ENCODE assay signal across 22 cellular contexts in genomic region chr14:25052385-25052784, GRCh38. TPM values are rescaled to one million over a fixed set of nuclear protein-coding genes. Genes with fewer than 3 reads are reported as not detected.
DNase-seq lines count a peak whose midpoint lies in the region; ATAC-seq, FAIRE-seq and TF ChIP-seq lines count a peak whose summit lies in the region.
"Had no signal": no experiment of that assay in that cellular context is flagged by ENCODE, and none has a peak within 500 bp of the region (broad histone marks: within the 10 kb centered on the region; RNA-seq: fewer than 3 reads in every experiment).

No MANE protein-coding gene starts in this region.

- no peak overlapping the region for H2BK120ac ChIP-seq in H1 (replicated peaks; ENCODE audit: low read depth, low read length)

- peak overlapping the region; percentile 22 for H3K4me3 Mint-ChIP-seq in nephron progenitor cell
- H3K4me3 Mint-ChIP-seq: CD4-positive, CD25-positive, alpha-beta regulatory T cell; CD8-positive, alpha-beta memory T cell; HFFc6 had no signal

- H3K56ac ChIP-seq in H1 (replicated peaks; ENCODE audit: insufficient read length, low read depth, low read length) = no peak overlapping the region

- no peaks in the 10 kb centered on the region for H3K36me3 Mint-ChIP-seq in nephron progenitor cell (ENCODE audit: low read depth)
- H3K36me3 Mint-ChIP-seq: CD4-positive, CD25-positive, alpha-beta regulatory T cell; CD8-positive, alpha-beta memory T cell had no signal

- no peaks in the 10 kb centered on the region for H3K9me3 Mint-ChIP-seq in nephron progenitor cell
- H3K9me3 Mint-ChIP-seq: CD8-positive, alpha-beta memory T cell; HFFc6 had no signal

- H3K36me3 ChIP-seq in H1 (ENCODE audit: control insufficient read depth in 2 of 4, insufficient read depth in 4 of 4, low read length in 3 of 4) (no peaks in the 10 kb centered on the region), left ventricle myocardium inferior (no peaks in the 10 kb centered on the region)
- H3K36me3 ChIP-seq: BE2C had no signal

- no peak overlapping the region for H3K9ac ChIP-seq in H1 (replicated peaks in 1 of 4; ENCODE audit: extremely low read depth in 1 of 4, low read depth in 3 of 4, low read length in 3 of 4)
- H3K9ac ChIP-seq: GM23248 had no signal

- POLR2A ChIA-PET in H1 (lab: Charles Lee; ENCODE audit: partially characterized antibody) = no interaction called here

- no peak overlapping the region for H2BK5ac ChIP-seq in H1 (ENCODE audit: low read depth, low read length)

- no peak for TF ChIP-seq POLR2A in H1 (IDR thresholded peaks at IDR 0.05; ENCODE audit: control extremely low read depth in 1 of 2, low read depth in 2 of 2, low read length in 2 of 2)

- FAIRE-seq in H1 (lab: Jason Lieb, UNC) = no peak
- FAIRE-seq: A204.1 had no signal

- no peaks in the 10 kb centered on the region for H3K79me2 ChIP-seq in H1 (ENCODE audit: control insufficient read depth in 1 of 2, insufficient read depth in 2 of 2, low read length in 2 of 2)

- H2BK20ac ChIP-seq in H1 (ENCODE audit: low read length) = no peak overlapping the region

- WGBS in H1 (ENCODE audit: extremely low coverage in 1 of 2, insufficient coverage in 1 of 2, insufficient read length in 1 of 2, insufficient replicate concordance in 2 of 2, low coverage in 1 of 2, low lambda C conversion rate in 2 of 2, missing lambda C conversion rate in 1 of 2), 2 experiments = 8% methylated on average over 2 of the region's 2 CpGs; no CpG with 5 or more reads in 1 of the 2 experiments

- H3K27me3 ChIP-seq in H1 (replicated peaks in 1 of 4; ENCODE audit: control insufficient read depth in 3 of 4, extremely low read depth in 1 of 4, insufficient read depth in 3 of 4, low read length in 3 of 4) (peaks cover 8 to 42% (median 32%) of the 10 kb centered on the region in 4 experiments), left ventricle myocardium inferior (ENCODE audit: low read depth) (no peaks in the 10 kb centered on the region)

- no peak overlapping the region for H4K91ac ChIP-seq in H1 (replicated peaks; ENCODE audit: insufficient read length, low read length)

- no peak overlapping the region for H4K8ac ChIP-seq in H1 (ENCODE audit: extremely low read depth, insufficient read depth, low read length)

- TF ChIP-seq RAD21 in H1 (IDR thresholded peaks at IDR 0.05 in 1 of 2, conservative IDR thresholded peaks at IDR 0.05 in 1 of 2; ENCODE audit: low read depth in 2 of 2, low read length in 2 of 2) = no peak

- H3K27ac ChIP-seq in VCaP = peak overlapping the region; percentile 12; the same call in 1 of the 2 replicates
- H3K27ac ChIP-seq in H1 (ENCODE audit: low read depth, low read length) = no peak overlapping the region
- no peak overlapping the region for H3K27ac ChIP-seq in left ventricle myocardium inferior (replicated peaks)
- H3K27ac ChIP-seq: GM23248 had no signal

- H3K4me3 ChIP-seq in H1 (ENCODE audit: extremely low read depth in 1 of 4, insufficient read depth in 2 of 4, low read depth in 3 of 4, low read length in 4 of 4) = peak overlapping the region in 1 of 4 experiments; percentile 29; a peak in 1 of 8 replicates
- no peak overlapping the region for H3K4me3 ChIP-seq in left ventricle myocardium inferior
- H3K4me3 ChIP-seq: GM23248 had no signal

- TF ChIP-seq CTCF in VCaP (conservative IDR thresholded peaks at IDR 0.05) (no peak), H1 (IDR thresholded peaks at IDR 0.05; ENCODE audit: control extremely low read depth in 1 of 3, insufficient read depth in 1 of 3, low read depth in 1 of 3, low read length in 3 of 3) (no peak), nephron progenitor cell (IDR thresholded peaks at IDR 0.05) (no peak), left ventricle myocardium inferior (IDR thresholded peaks at IDR 0.05; ENCODE audit: borderline replicate concordance) (no peak)

- H3K4me2 ChIP-seq in H1 (ENCODE audit: insufficient read depth in 1 of 2, low read depth in 2 of 2, low read length in 2 of 2) = peak overlapping the region; percentile 42 to 86

- no peak overlapping the region for H2AFZ ChIP-seq in H1 (ENCODE audit: low read length)
- H2AFZ ChIP-seq: GM23248 had no signal

- H3K9me3 ChIP-seq in H1 (ENCODE audit: insufficient read depth in 2 of 2, low read depth in 1 of 2, low read length in 1 of 2) = no peaks in the 10 kb centered on the region
- H3K9me3 ChIP-seq in left ventricle myocardium inferior (replicated peaks) = no peaks in the 10 kb centered on the region
- H3K9me3 ChIP-seq: BE2C had no signal

- H2BK15ac ChIP-seq in H1 (ENCODE audit: low read length) = no peak overlapping the region

- no peak overlapping the region for H3K4ac ChIP-seq in H1 (replicated peaks; ENCODE audit: insufficient read length, low read depth, low read length)

- H3K4me1 Mint-ChIP-seq in nephron progenitor cell = peaks cover 29% of the 10 kb centered on the region

- CTCF ChIA-PET in H1 (lab: Charles Lee; ENCODE audit: partially characterized antibody) = interaction anchor here (0.6 to 2.4 kb wide), 3 partner anchors 10 to 695 kb away, joined by 3 to 10 read pairs (median 8); no protein-coding TSS in a partner anchor

- ATAC-seq in HG03175 (IDR thresholded peaks at IDR 0.05; ENCODE audit: unreplicated experiment) (no peak), HG02884 (IDR thresholded peaks at IDR 0.05; ENCODE audit: unreplicated experiment) (no peak)
- ATAC-seq: HCT116 had no signal

- no peak overlapping the region for H4K5ac ChIP-seq in H1 (ENCODE audit: insufficient read length, low read depth, low read length)

- peaks cover 14% of the 10 kb centered on the region for H3K23me2 ChIP-seq in H1 (ENCODE audit: low read depth, low read length)

- intact Hi-C loops in left ventricle myocardium inferior (cut with micrococcal nuclease) = no loop called here

- H3K18ac ChIP-seq in H1 (ENCODE audit: extremely low read depth, low read length) = no peak overlapping the region

- H2BK12ac ChIP-seq in H1 (ENCODE audit: low read depth, low read length) = no peak overlapping the region

- H3K14ac ChIP-seq in H1 (ENCODE audit: insufficient read length) = no peak overlapping the region

- no peak for TF ChIP-seq EP300 in H1 (IDR thresholded peaks at IDR 0.05; ENCODE audit: borderline replicate concordance in 1 of 2, low read depth in 2 of 2, low read length in 2 of 2)

- no peaks in the 10 kb centered on the region for H4K20me1 ChIP-seq in H1 (replicated peaks in 1 of 2; ENCODE audit: control insufficient read depth in 1 of 2, insufficient read depth in 2 of 2, low read length in 2 of 2)

- peaks cover 49% of the 10 kb centered on the region for H3K27me3 Mint-ChIP-seq in nephron progenitor cell (ENCODE audit: low read depth, poor library complexity)

- H2AK5ac ChIP-seq in H1 (ENCODE audit: low read depth, low read length) = no peak overlapping the region

- DNase-seq in H1 (ENCODE audit: low read depth in 1 of 2, low spot score in 2 of 2) (no peak), nephron progenitor cell (no peak), left ventricle myocardium inferior (no peak)
- DNase-seq in activated naive CD4-positive, alpha-beta T cell treated with Interleukin-2 at 50 U/mL for 16 hours = no peak
- DNase-seq: ACHN; BE2C; C1 segment of cervical spinal cord; CD4-positive, CD25-positive, alpha-beta regulatory T cell; CD8-positive, alpha-beta memory T cell; COR-L47; DMS 273 treated with DMSO at 0.1 percent for 48 hours; DMS79; GDM1; GM23248; H7; HFFc6; KG1 had no signal

- H3K4me1 ChIP-seq in H1 (replicated peaks in 1 of 4; ENCODE audit: control insufficient read depth in 3 of 4, insufficient read depth in 4 of 4, low read length in 3 of 4) = peaks cover 5 to 13% (median 9%) of the 10 kb centered on the region in 4 experiments; a peak in 5 of 7 replicates
- H3K4me1 ChIP-seq in left ventricle myocardium inferior = peaks cover 41% of the 10 kb centered on the region
- H3K4me1 ChIP-seq: BE2C had no signal

- H3K79me1 ChIP-seq in H1 (ENCODE audit: low read depth, low read length) = no peaks in the 10 kb centered on the region

- H3K23ac ChIP-seq in H1 (ENCODE audit: insufficient read length) = no peak overlapping the region

- no peak overlapping the region for H3K27ac Mint-ChIP-seq in nephron progenitor cell
- H3K27ac Mint-ChIP-seq: CD4-positive, CD25-positive, alpha-beta regulatory T cell; CD8-positive, alpha-beta memory T cell; HFFc6 had no signal

TF ChIP-seq in H1, 55 proteins besides CTCF, POLR2A, EP300 and RAD21 (continues in another document):
- no peak for TF ChIP-seq GTF2F1 (IDR thresholded peaks at IDR 0.05; ENCODE audit: borderline replicate concordance, low read depth, low read length)
- TF ChIP-seq BCL11A (IDR thresholded peaks at IDR 0.05; ENCODE audit: low read depth in 2 of 2, low read length in 2 of 2) = no peak
- no peak for TF ChIP-seq POU5F1 (IDR thresholded peaks at IDR 0.05; ENCODE audit: low read depth, low read length)
- no peak for TF ChIP-seq TCF12 (IDR thresholded peaks at IDR 0.05; ENCODE audit: low read depth, low read length)
- no peak for TF ChIP-seq SP4 (IDR thresholded peaks at IDR 0.05; ENCODE audit: low read length)
- TF ChIP-seq MAX (IDR thresholded peaks at IDR 0.05) = no peak
- TF ChIP-seq ATF3 (IDR thresholded peaks at IDR 0.05; ENCODE audit: insufficient read depth, low read depth, low read length) = no peak
- TF ChIP-seq CBX8 (IDR thresholded peaks at IDR 0.05; ENCODE audit: borderline replicate concordance, low read depth, low read length) = no peak
- no peak for TF ChIP-seq CEBPB (IDR thresholded peaks at IDR 0.05; ENCODE audit: low read depth, low read length)
- TF ChIP-seq CBX5 (IDR thresholded peaks at IDR 0.05; ENCODE audit: low read depth, low read length) = no peak
- TF ChIP-seq KDM1A (IDR thresholded peaks at IDR 0.05; ENCODE audit: borderline replicate concordance, low read length) = no peak
- TF ChIP-seq CTBP2 (IDR thresholded peaks at IDR 0.05; ENCODE audit: borderline replicate concordance, insufficient read depth, insufficient read length, low read length) = no peak

RNA-seq across cellular contexts. Expression of gene STXBP6, which starts 2.4 kb away (rescaled TPM):
- 18.1 and 19.3 TPM in 2 replicates for total RNA-seq in H1 (2021; fragmentation: NEBNext Ultra II Directional; extraction: Animal tissue kit (Norgen Biotek cat#: 25700))
- 6.0 and 9.4 TPM in 2 replicates for polyA plus RNA-seq in H1 (2011; rRNA removed)
- 12.9 TPM for polyA plus RNA-seq in H1 (2011; cell fraction: cytosol; rRNA removed)
- 6.3 TPM for polyA plus RNA-seq in H1 (2011; cell fraction: nucleus; rRNA removed)
- 9.1 to 11.2 TPM (median 10.4 TPM) in 4 replicates for polyA plus RNA-seq in H1 (2012, experiment 1 of 2)
- polyA plus RNA-seq in H1 (2012, experiment 2 of 2) = 7.8 TPM
- polyA plus RNA-seq in H1 (2013, experiment 1 of 2) = 6.9 TPM
- 7.3 TPM for polyA plus RNA-seq in H1 (2013, experiment 2 of 2)
- polyA minus RNA-seq in H1 (2011; rRNA and poly(A)+ RNA removed) = 15.9 and 20.1 TPM in 2 replicates
- polyA minus RNA-seq in H1 (2011; cell fraction: cytosol; rRNA and poly(A)+ RNA removed) = 10.1 TPM
- polyA minus RNA-seq in H1 (2011; cell fraction: nucleus; rRNA and poly(A)+ RNA removed) = 17.1 TPM
- total RNA-seq in left ventricle myocardium inferior = 21.7 TPM
- total RNA-seq: CD4-positive, CD25-positive, alpha-beta regulatory T cell had no signal
- polyA plus RNA-seq: CD4-positive, CD25-positive, alpha-beta regulatory T cell; CD8-positive, alpha-beta memory T cell had no signal
